Comparison of ENCODE assay signal across 1 cellular context in the genomic region with DNA sequence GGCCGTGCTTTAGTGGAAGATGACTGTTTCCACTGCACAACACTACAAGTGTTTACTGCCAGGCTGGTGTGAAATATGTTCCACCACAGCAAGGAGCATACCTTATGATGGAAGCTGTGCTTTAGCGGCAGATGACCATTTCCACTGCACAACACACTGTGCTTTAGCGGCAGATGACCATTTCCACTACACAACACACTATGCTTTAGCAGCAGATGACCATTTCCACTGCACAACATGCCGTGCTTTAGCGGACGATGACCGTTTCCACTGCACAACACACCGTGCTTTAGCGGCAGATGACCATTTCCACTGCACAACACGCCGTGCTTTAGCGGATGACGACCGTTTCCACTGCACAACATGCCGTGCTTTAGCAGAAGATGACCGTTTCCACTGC.
TF ChIP-seq lines count a peak whose summit lies in the region.

No MANE protein-coding gene starts in this region.

TF ChIP-seq in K562, 482 proteins besides CTCF, POLR2A, EP300 and RAD21:
- TF ChIP-seq, protein P1, sequence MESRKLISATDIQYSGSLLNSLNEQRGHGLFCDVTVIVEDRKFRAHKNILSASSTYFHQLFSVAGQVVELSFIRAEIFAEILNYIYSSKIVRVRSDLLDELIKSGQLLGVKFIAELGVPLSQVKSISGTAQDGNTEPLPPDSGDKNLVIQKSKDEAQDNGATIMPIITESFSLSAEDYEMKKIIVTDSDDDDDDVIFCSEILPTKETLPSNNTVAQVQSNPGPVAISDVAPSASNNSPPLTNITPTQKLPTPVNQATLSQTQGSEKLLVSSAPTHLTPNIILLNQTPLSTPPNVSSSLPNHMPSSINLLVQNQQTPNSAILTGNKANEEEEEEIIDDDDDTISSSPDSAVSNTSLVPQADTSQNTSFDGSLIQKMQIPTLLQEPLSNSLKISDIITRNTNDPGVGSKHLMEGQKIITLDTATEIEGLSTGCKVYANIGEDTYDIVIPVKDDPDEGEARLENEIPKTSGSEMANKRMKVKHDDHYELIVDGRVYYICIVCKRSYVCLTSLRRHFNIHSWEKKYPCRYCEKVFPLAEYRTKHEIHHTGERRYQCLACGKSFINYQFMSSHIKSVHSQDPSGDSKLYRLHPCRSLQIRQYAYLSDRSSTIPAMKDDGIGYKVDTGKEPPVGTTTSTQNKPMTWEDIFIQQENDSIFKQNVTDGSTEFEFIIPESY (CRISPR knock-in tag; IDR thresholded peaks at IDR 0.05) = peak; percentile 97
- no peak for TF ChIP-seq TEAD1 (CRISPR knock-in tag; IDR thresholded peaks at IDR 0.05)
- TF ChIP-seq, protein P2, sequence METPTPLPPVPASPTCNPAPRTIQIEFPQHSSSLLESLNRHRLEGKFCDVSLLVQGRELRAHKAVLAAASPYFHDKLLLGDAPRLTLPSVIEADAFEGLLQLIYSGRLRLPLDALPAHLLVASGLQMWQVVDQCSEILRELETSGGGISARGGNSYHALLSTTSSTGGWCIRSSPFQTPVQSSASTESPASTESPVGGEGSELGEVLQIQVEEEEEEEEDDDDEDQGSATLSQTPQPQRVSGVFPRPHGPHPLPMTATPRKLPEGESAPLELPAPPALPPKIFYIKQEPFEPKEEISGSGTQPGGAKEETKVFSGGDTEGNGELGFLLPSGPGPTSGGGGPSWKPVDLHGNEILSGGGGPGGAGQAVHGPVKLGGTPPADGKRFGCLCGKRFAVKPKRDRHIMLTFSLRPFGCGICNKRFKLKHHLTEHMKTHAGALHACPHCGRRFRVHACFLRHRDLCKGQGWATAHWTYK (CRISPR knock-in tag; IDR thresholded peaks at IDR 0.05) = no peak
- TF ChIP-seq, protein P3, sequence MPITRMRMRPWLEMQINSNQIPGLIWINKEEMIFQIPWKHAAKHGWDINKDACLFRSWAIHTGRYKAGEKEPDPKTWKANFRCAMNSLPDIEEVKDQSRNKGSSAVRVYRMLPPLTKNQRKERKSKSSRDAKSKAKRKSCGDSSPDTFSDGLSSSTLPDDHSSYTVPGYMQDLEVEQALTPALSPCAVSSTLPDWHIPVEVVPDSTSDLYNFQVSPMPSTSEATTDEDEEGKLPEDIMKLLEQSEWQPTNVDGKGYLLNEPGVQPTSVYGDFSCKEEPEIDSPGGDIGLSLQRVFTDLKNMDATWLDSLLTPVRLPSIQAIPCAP (CRISPR knock-in tag; IDR thresholded peaks at IDR 0.05; ENCODE audit: borderline replicate concordance) = no peak
- no peak for TF ChIP-seq HNRNPLL (IDR thresholded peaks at IDR 0.05; ENCODE audit: low read depth, low read length, poor library complexity, severe bottlenecking)
- no peak for TF ChIP-seq SNRNP70 (optimal IDR thresholded peaks at IDR 0.05; ENCODE audit: low read depth, low read length)
- TF ChIP-seq RBM34 (IDR thresholded peaks at IDR 0.05; ENCODE audit: borderline replicate concordance, insufficient read depth, low read length) = no peak
- TF ChIP-seq ERF (CRISPR knock-in tag; IDR thresholded peaks at IDR 0.05) = no peak
- TF ChIP-seq, protein P4, sequence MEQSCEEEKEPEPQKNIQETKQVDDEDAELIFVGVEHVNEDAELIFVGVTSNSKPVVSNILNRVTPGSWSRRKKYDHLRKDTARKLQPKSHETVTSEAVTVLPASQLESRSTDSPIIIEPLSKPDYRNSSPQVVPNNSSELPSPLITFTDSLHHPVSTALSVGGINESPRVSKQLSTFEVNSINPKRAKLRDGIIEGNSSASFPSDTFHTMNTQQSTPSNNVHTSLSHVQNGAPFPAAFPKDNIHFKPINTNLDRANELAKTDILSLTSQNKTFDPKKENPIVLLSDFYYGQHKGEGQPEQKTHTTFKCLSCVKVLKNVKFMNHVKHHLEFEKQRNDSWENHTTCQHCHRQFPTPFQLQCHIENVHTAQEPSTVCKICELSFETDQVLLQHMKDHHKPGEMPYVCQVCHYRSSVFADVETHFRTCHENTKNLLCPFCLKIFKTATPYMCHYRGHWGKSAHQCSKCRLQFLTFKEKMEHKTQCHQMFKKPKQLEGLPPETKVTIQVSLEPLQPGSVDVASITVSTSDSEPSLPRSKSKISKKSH (CRISPR knock-in tag; IDR thresholded peaks at IDR 0.05) = no peak
- TF ChIP-seq TAF9B (IDR thresholded peaks at IDR 0.05; ENCODE audit: partially characterized antibody) = no peak
- no peak for TF ChIP-seq RBM39 (optimal IDR thresholded peaks at IDR 0.05; ENCODE audit: low read depth, low read length)
- no peak for TF ChIP-seq ZNF507 (tag; conservative IDR thresholded peaks at IDR 0.05)
- peak in 1 of 2 experiments; percentile 53; a peak in 1 of 3 replicates for TF ChIP-seq CBX3 (IDR thresholded peaks at IDR 0.05; ENCODE audit: borderline replicate concordance in 1 of 2, low read length in 2 of 2)
- TF ChIP-seq KAT8 (IDR thresholded peaks at IDR 0.05; ENCODE audit: low read depth) = no peak
- no peak for TF ChIP-seq RB1 (IDR thresholded peaks at IDR 0.05; ENCODE audit: low read depth)
